In genomic region chr11:88310246-88310645, GRCh38 we compare ENCODE assay signal across 23 cellular contexts. TPM values are rescaled to one million over a fixed set of nuclear protein-coding genes. Genes with fewer than 3 reads are reported as not detected.
DNase-seq lines count a peak whose midpoint lies in the region; ATAC-seq, FAIRE-seq and TF ChIP-seq lines count a peak whose summit lies in the region.
"Had no signal": no experiment of that assay in that cellular context is flagged by ENCODE, and none has a peak within 500 bp of the region (broad histone marks: within the 10 kb centered on the region; RNA-seq: fewer than 3 reads in every experiment).

No MANE protein-coding gene starts in this region.

- H2AFZ ChIP-seq in H9 (ENCODE audit: low read length): no peak overlapping the region
- H2AFZ ChIP-seq in PC-3 (ENCODE audit: low read length): no peak overlapping the region
- no peak overlapping the region for H2AFZ ChIP-seq in H1 (ENCODE audit: low read length)

- H2AK5ac ChIP-seq in H9 (ENCODE audit: insufficient read length, low read length): no peak overlapping the region
- H2AK5ac ChIP-seq in H1 (ENCODE audit: low read depth, low read length): no peak overlapping the region

- no TSS peak for BruUV-seq in PC-3 (replicated peaks; lab: Mats Ljungman, UMichigan)

- TF ChIP-seq EP300 in H1 (IDR thresholded peaks at IDR 0.05; ENCODE audit: borderline replicate concordance in 1 of 2, low read depth in 2 of 2, low read length in 2 of 2): no peak

- ATAC-seq in PC-3: peak; percentile 72
- ATAC-seq in natural killer cell treated with Interleukin-12 subunit alpha and Interleukin-12 subunit beta and Interleukin-15 and Interleukin-18, amount 100 ng/mL, for 72 hours: no peak
- ATAC-seq: CD8-positive, alpha-beta T cell; Right ventricle myocardium inferior; stimulated activated memory B cell treated with anti-CD40 and anti-IgM and Interleukin-4, amounts not matched to agents 10 μg/mL and 1 μg/mL and 100 μg/mL, for 72 hours had no signal

- intact Hi-C loops in PC-3 (cut with micrococcal nuclease): loop anchor here (2.0 kb wide), 1 partner anchor 235 kb away; no protein-coding TSS in a partner anchor

- peak overlapping the region; percentile 44 to 97 (median 44); a peak in 6 of 7 replicates for H3K27ac Mint-ChIP-seq in H9
- H3K27ac Mint-ChIP-seq in natural killer cell treated with Interleukin-12 subunit alpha and Interleukin-12 subunit beta and Interleukin-15 and Interleukin-18, amount 100 ng/mL, for 72 hours: peak overlapping the region; percentile 46 to 48
- H3K27ac Mint-ChIP-seq: activated T-cell treated with anti-CD3 and anti-CD28 coated beads, Interleukin-2, amount 50 U/mL, for 24 hours; CD8-positive, alpha-beta T cell; memory B cell; stimulated activated memory B cell treated with anti-CD40 and anti-IgM and Interleukin-4, amounts not matched to agents 10 μg/mL and 1 μg/mL and 100 μg/mL, for 72 hours had no signal

- no CpG with 5 or more reads among the region's 1 CpG for WGBS in H9 (ENCODE audit: extremely low coverage, insufficient read length, low lambda C conversion rate)
- 38% methylated on average over 1 of the region's 1 CpG; no CpG with 5 or more reads in 1 of the 2 experiments for WGBS in H1 (ENCODE audit: extremely low coverage in 1 of 2, insufficient coverage in 1 of 2, insufficient read length in 1 of 2, insufficient replicate concordance in 2 of 2, low coverage in 1 of 2, low lambda C conversion rate in 2 of 2, missing lambda C conversion rate in 1 of 2), 2 experiments

- peaks cover 2% of the 10 kb centered on the region for H3K79me1 ChIP-seq in H9 (ENCODE audit: insufficient read depth, low read depth, low read length, poor library complexity, severe bottlenecking)
- H3K79me1 ChIP-seq in H1 (ENCODE audit: low read depth, low read length): peaks cover 7% of the 10 kb centered on the region; the same call in 1 of the 2 replicates

- H3F3A ChIP-seq in PC-3 (ENCODE audit: low read length, unreplicated experiment): no peaks in the 10 kb centered on the region

- TF ChIP-seq CTCF in H9 (conservative IDR thresholded peaks at IDR 0.05) (no peak), PC-3 (conservative IDR thresholded peaks at IDR 0.05; ENCODE audit: low read depth, low read length) (no peak), H1 (IDR thresholded peaks at IDR 0.05; ENCODE audit: control extremely low read depth in 1 of 3, insufficient read depth in 1 of 3, low read depth in 1 of 3, low read length in 3 of 3) (no peak)

- TF ChIP-seq POLR2A in H1 (IDR thresholded peaks at IDR 0.05; ENCODE audit: control extremely low read depth in 1 of 2, low read depth in 2 of 2, low read length in 2 of 2): no peak

- CTCF ChIA-PET in PC-3 (lab: Charles Lee): interaction anchor here (0.5 kb wide), 1 partner anchor 234 kb away, joined by 3 read pairs; no protein-coding TSS in a partner anchor
- CTCF ChIA-PET in H1 (lab: Charles Lee; ENCODE audit: partially characterized antibody): interaction anchor here (0.6 to 1.6 kb wide), 4 partner anchors 13 to 780 kb away, joined by 3 to 4 read pairs (median 4); no protein-coding TSS in a partner anchor

- POLR2A ChIA-PET in PC-3 (lab: Charles Lee; ENCODE audit: unreplicated experiment) (no interaction called here), H1 (lab: Charles Lee; ENCODE audit: partially characterized antibody) (interaction anchor here (0.6 to 5.0 kb wide), 5 partner anchors 8 to 27 kb away, joined by 4 to 50 read pairs (median 5); partner anchors contain the start of gene CTSC)

- peaks cover 5 to 10% of the 10 kb centered on the region in 2 experiments; a peak in 3 of 5 replicates for H3K9me3 Mint-ChIP-seq in H9
- H3K9me3 Mint-ChIP-seq in natural killer cell treated with Interleukin-12 subunit alpha and Interleukin-12 subunit beta and Interleukin-15 and Interleukin-18, amount 100 ng/mL, for 72 hours: no peaks in the 10 kb centered on the region
- H3K9me3 Mint-ChIP-seq: activated T-cell treated with anti-CD3 and anti-CD28 coated beads, Interleukin-2, amount 50 U/mL, for 24 hours; CD8-positive, alpha-beta T cell; central memory CD8-positive, alpha-beta T cell; memory B cell; stimulated activated memory B cell treated with anti-CD40 and anti-IgM and Interleukin-4, amounts not matched to agents 10 μg/mL and 1 μg/mL and 100 μg/mL, for 72 hours had no signal

- H3K9me3 ChIP-seq in H9 (ENCODE audit: control insufficient read depth, low read depth, low read length): no peaks in the 10 kb centered on the region
- no peaks in the 10 kb centered on the region for H3K9me3 ChIP-seq in PC-3 (ENCODE audit: low read length)
- H3K9me3 ChIP-seq in H1 (ENCODE audit: insufficient read depth in 2 of 2, low read depth in 1 of 2, low read length in 1 of 2): no peaks in the 10 kb centered on the region
- H3K9me3 ChIP-seq: testis had no signal

- no peaks in the 10 kb centered on the region for H3K9me2 ChIP-seq in PC-3 (replicated peaks; ENCODE audit: low read length)

- no peak overlapping the region for H3K4me3 Mint-ChIP-seq in H9
- no peak overlapping the region for H3K4me3 Mint-ChIP-seq in natural killer cell treated with Interleukin-12 subunit alpha and Interleukin-12 subunit beta and Interleukin-15 and Interleukin-18, amount 100 ng/mL, for 72 hours
- H3K4me3 Mint-ChIP-seq: activated T-cell treated with anti-CD3 and anti-CD28 coated beads, Interleukin-2, amount 50 U/mL, for 24 hours; CD8-positive, alpha-beta T cell; central memory CD8-positive, alpha-beta T cell; memory B cell; stimulated activated memory B cell treated with anti-CD40 and anti-IgM and Interleukin-4, amounts not matched to agents 10 μg/mL and 1 μg/mL and 100 μg/mL, for 72 hours had no signal

- H3K27me3 ChIP-seq in H9 (ENCODE audit: insufficient read depth, low read length) (no peaks in the 10 kb centered on the region), PC-3 (ENCODE audit: low read length) (no peaks in the 10 kb centered on the region), H1 (replicated peaks in 1 of 4; ENCODE audit: control insufficient read depth in 3 of 4, extremely low read depth in 1 of 4, insufficient read depth in 3 of 4, low read length in 3 of 4) (no peaks in the 10 kb centered on the region)
- H3K27me3 ChIP-seq: testis had no signal

- H2BK12ac ChIP-seq in H9 (ENCODE audit: insufficient read length, low read depth, low read length) (no peak overlapping the region), H1 (ENCODE audit: low read depth, low read length) (no peak overlapping the region)

- H3K9ac ChIP-seq in H9 (ENCODE audit: extremely low read depth, insufficient read length, low read length) (no peak overlapping the region), PC-3 (ENCODE audit: low read length) (no peak overlapping the region), H1 (replicated peaks in 1 of 4; ENCODE audit: extremely low read depth in 1 of 4, low read depth in 3 of 4, low read length in 3 of 4) (no peak overlapping the region)

- H3K18ac ChIP-seq in H9 (ENCODE audit: insufficient read length, low read depth, low read length) (no peak overlapping the region), H1 (ENCODE audit: extremely low read depth, low read length) (peak overlapping the region; percentile 25; the same call in 1 of the 2 replicates)

- H3T11ph ChIP-seq in H9 (ENCODE audit: low read length): no peak overlapping the region

- H4K20me1 ChIP-seq in H9 (ENCODE audit: control insufficient read depth, insufficient read depth, insufficient read length) (no peaks in the 10 kb centered on the region), PC-3 (ENCODE audit: low read length) (no peaks in the 10 kb centered on the region), H1 (replicated peaks in 1 of 2; ENCODE audit: control insufficient read depth in 1 of 2, insufficient read depth in 2 of 2, low read length in 2 of 2) (no peaks in the 10 kb centered on the region)

- TF ChIP-seq RAD21 in H1 (IDR thresholded peaks at IDR 0.05 in 1 of 2, conservative IDR thresholded peaks at IDR 0.05 in 1 of 2; ENCODE audit: low read depth in 2 of 2, low read length in 2 of 2): no peak

- H3K4me3 ChIP-seq in PC-3 (ENCODE audit: low read length) (no peak overlapping the region), H1 (ENCODE audit: extremely low read depth in 1 of 4, insufficient read depth in 2 of 4, low read depth in 3 of 4, low read length in 4 of 4) (no peak overlapping the region)
- H3K4me3 ChIP-seq: testis had no signal

- H4K5ac ChIP-seq in H9 (ENCODE audit: insufficient read length, low read depth, low read length) (no peak overlapping the region), H1 (ENCODE audit: insufficient read length, low read depth, low read length) (peak overlapping the region; percentile 83)

- H2BK5ac ChIP-seq in H9 (ENCODE audit: insufficient read length, low read length): no peak overlapping the region
- H2BK5ac ChIP-seq in H1 (ENCODE audit: low read depth, low read length): no peak overlapping the region

- no peak overlapping the region for H2BK20ac ChIP-seq in H9 (ENCODE audit: low read depth, low read length, poor library complexity, severe bottlenecking)
- no peak overlapping the region for H2BK20ac ChIP-seq in H1 (ENCODE audit: low read length)

- H3K23ac ChIP-seq in H9 (ENCODE audit: insufficient read length, low read depth, low read length): no peak overlapping the region
- H3K23ac ChIP-seq in H1 (ENCODE audit: insufficient read length): no peak overlapping the region

- no peak overlapping the region for H4K91ac ChIP-seq in H9 (ENCODE audit: insufficient read length, low read depth, low read length)
- no peak overlapping the region for H4K91ac ChIP-seq in H1 (replicated peaks; ENCODE audit: insufficient read length, low read length)

- peaks cover 77 to 88% of the 10 kb centered on the region in 2 experiments for H3K4me1 Mint-ChIP-seq in H9
- H3K4me1 Mint-ChIP-seq in natural killer cell treated with Interleukin-12 subunit alpha and Interleukin-12 subunit beta and Interleukin-15 and Interleukin-18, amount 100 ng/mL, for 72 hours (ENCODE audit: low read depth in 2 of 2): peaks cover 61 to 66% of the 10 kb centered on the region in 2 donors

- DNase-seq in H9 (no peak), PC-3 (peak; percentile 57), H1 (ENCODE audit: low read depth in 1 of 2, low spot score in 2 of 2) (no peak), HuH-7 (ENCODE audit: low spot score) (no peak), D341Med (ENCODE audit: low spot score) (no peak)
- no peak for DNase-seq in natural killer cell treated with Interleukin-12 subunit alpha and Interleukin-12 subunit beta and Interleukin-15 and Interleukin-18, amount 100 ng/mL, for 72 hours (ENCODE audit: low spot score)
- DNase-seq in central memory CD4-positive, alpha-beta T cell: no peak
- DNase-seq: activated CD4-positive, CD25-positive, alpha-beta regulatory T cell treated with anti-CD3 and anti-CD28 coated beads, Interleukin-2, amount 50 U/mL, for 72 hours; activated CD8-positive, alpha-beta memory T cell treated with anti-CD3 and anti-CD28 coated beads for 24 hours; activated T-cell treated with anti-CD3 and anti-CD28 coated beads, Interleukin-2, amount 50 U/mL, for 24 hours; amygdala; CD8-positive, alpha-beta T cell; kidney glomerular epithelial cell; NCI-H1436; nucleus accumbens; small intestine; stimulated activated CD4-positive, alpha-beta T cell treated with anti-CD3 and anti-CD28 coated beads, Interleukin-2, amount 100 ng/mL, for 24 hours; testis had no signal

- H3K4me2 ChIP-seq in H9 (ENCODE audit: insufficient read depth, insufficient read length, low read length) (no peak overlapping the region), PC-3 (ENCODE audit: low read length) (peak overlapping the region; percentile 9), H1 (ENCODE audit: insufficient read depth in 1 of 2, low read depth in 2 of 2, low read length in 2 of 2) (no peak overlapping the region)

- H4K8ac ChIP-seq in H9 (replicated peaks; ENCODE audit: insufficient read length, low read depth, low read length): no peak overlapping the region
- no peak overlapping the region for H4K8ac ChIP-seq in H1 (ENCODE audit: extremely low read depth, insufficient read depth, low read length)

- no peaks in the 10 kb centered on the region for H3K27me3 Mint-ChIP-seq in H9 (ENCODE audit: low read depth)
- no peaks in the 10 kb centered on the region for H3K27me3 Mint-ChIP-seq in natural killer cell treated with Interleukin-12 subunit alpha and Interleukin-12 subunit beta and Interleukin-15 and Interleukin-18, amount 100 ng/mL, for 72 hours
- H3K27me3 Mint-ChIP-seq: activated T-cell treated with anti-CD3 and anti-CD28 coated beads, Interleukin-2, amount 50 U/mL, for 24 hours; central memory CD8-positive, alpha-beta T cell; memory B cell; stimulated activated memory B cell treated with anti-CD40 and anti-IgM and Interleukin-4, amounts not matched to agents 10 μg/mL and 1 μg/mL and 100 μg/mL, for 72 hours had no signal

- H3K14ac ChIP-seq in H9 (ENCODE audit: insufficient read depth, low read length) (no peak overlapping the region), H1 (ENCODE audit: insufficient read length) (no peak overlapping the region)

- peaks cover 12% of the 10 kb centered on the region; the same call in 1 of the 2 replicates for H3K79me2 ChIP-seq in H9 (ENCODE audit: insufficient read depth, low read length)
- peaks cover 6% of the 10 kb centered on the region for H3K79me2 ChIP-seq in PC-3 (ENCODE audit: low read length)
- peaks cover 0 to 60% of the 10 kb centered on the region in 2 experiments; a peak in 3 of 4 replicates for H3K79me2 ChIP-seq in H1 (ENCODE audit: control insufficient read depth in 1 of 2, insufficient read depth in 2 of 2, low read length in 2 of 2)

- H3K27ac ChIP-seq in H9 (ENCODE audit: insufficient read length, low read depth, low read length): no peak overlapping the region
- no peak overlapping the region for H3K27ac ChIP-seq in PC-3 (ENCODE audit: low read length)
- H3K27ac ChIP-seq in H1 (ENCODE audit: low read depth, low read length): no peak overlapping the region
- H3K27ac ChIP-seq: testis had no signal

- peaks cover 42% of the 10 kb centered on the region for H3K36me3 ChIP-seq in PC-3 (ENCODE audit: low read depth, low read length)
- H3K36me3 ChIP-seq in H1 (ENCODE audit: control insufficient read depth in 2 of 4, insufficient read depth in 4 of 4, low read length in 3 of 4): peaks cover 7 to 62% (median 28%) of the 10 kb centered on the region in 4 experiments

- peaks cover 28 to 75% (median 71%) of the 10 kb centered on the region in 3 experiments for H3K36me3 Mint-ChIP-seq in H9 (ENCODE audit: insufficient read depth in 1 of 3, low read depth in 3 of 3)
- H3K36me3 Mint-ChIP-seq in natural killer cell treated with Interleukin-12 subunit alpha and Interleukin-12 subunit beta and Interleukin-15 and Interleukin-18, amount 100 ng/mL, for 72 hours: peaks cover 50% of the 10 kb centered on the region

- H3K4me1 ChIP-seq in H9 (ENCODE audit: insufficient read depth, low read length): peaks cover 8% of the 10 kb centered on the region; the same call in 1 of the 2 replicates
- peaks cover 28% of the 10 kb centered on the region for H3K4me1 ChIP-seq in PC-3 (ENCODE audit: insufficient read depth, low read length)
- peaks cover 2 to 24% (median 11%) of the 10 kb centered on the region in 4 experiments; a peak in 6 of 7 replicates for H3K4me1 ChIP-seq in H1 (replicated peaks in 1 of 4; ENCODE audit: control insufficient read depth in 3 of 4, insufficient read depth in 4 of 4, low read length in 3 of 4)
- H3K4me1 ChIP-seq: testis had no signal

- H2BK120ac ChIP-seq in H9 (ENCODE audit: low read depth, low read length, poor library complexity, severe bottlenecking) (no peak overlapping the region), H1 (replicated peaks; ENCODE audit: low read depth, low read length) (no peak overlapping the region)

- no peak for FAIRE-seq in H1 (lab: Jason Lieb, UNC)
- FAIRE-seq: frontal cortex, small intestine had no signal

- H2BK15ac ChIP-seq in H9 (ENCODE audit: low read depth, low read length): no peak overlapping the region
- no peak overlapping the region for H2BK15ac ChIP-seq in H1 (ENCODE audit: low read length)

- H3K56ac ChIP-seq in H9 (ENCODE audit: insufficient read length, low read depth, low read length) (no peak overlapping the region), H1 (replicated peaks; ENCODE audit: insufficient read length, low read depth, low read length) (no peak overlapping the region)

- H3K23me2 ChIP-seq in H9 (ENCODE audit: insufficient read length, low read depth, low read length, poor library complexity, severe bottlenecking) (no peaks in the 10 kb centered on the region), H1 (ENCODE audit: low read depth, low read length) (no peaks in the 10 kb centered on the region; the same call in 1 of the 2 replicates)

- H3K4ac ChIP-seq in H9 (ENCODE audit: low read depth, low read length): no peak overlapping the region
- H3K4ac ChIP-seq in H1 (replicated peaks; ENCODE audit: insufficient read length, low read depth, low read length): no peak overlapping the region

RNA-seq across cellular contexts. Expression of gene CTSC, which starts 27.3 kb away (rescaled TPM):
- total RNA-seq in H9 (2021) (359 TPM in 2 replicates), PC-3 (2014; rRNA removed) (200 and 240 TPM in 2 replicates)
- 362 and 369 TPM in 2 replicates for total RNA-seq in H1 (2021; fragmentation: NEBNext Ultra II Directional; extraction: Animal tissue kit (Norgen Biotek cat#: 25700))
- polyA plus RNA-seq in H1 (2011; rRNA removed): 225 and 347 TPM in 2 replicates
- 320 TPM for polyA plus RNA-seq in H1 (2011; cell fraction: cytosol; rRNA removed)
- 200 TPM for polyA plus RNA-seq in H1 (2011; cell fraction: nucleus; rRNA removed)
- 345 to 487 TPM (median 367 TPM) in 4 replicates for polyA plus RNA-seq in H1 (2012, experiment 1 of 2)
- 182 TPM for polyA plus RNA-seq in H1 (2012, experiment 2 of 2)
- polyA plus RNA-seq in H1 (2013, experiment 1 of 2): 653 TPM
- polyA plus RNA-seq in H1 (2013, experiment 2 of 2): 644 TPM
- polyA minus RNA-seq in H1 (2011; rRNA and poly(A)+ RNA removed): 275 and 478 TPM in 2 replicates
- 318 TPM for polyA minus RNA-seq in H1 (2011; cell fraction: cytosol; rRNA and poly(A)+ RNA removed)
- polyA minus RNA-seq in H1 (2011; cell fraction: nucleus; rRNA and poly(A)+ RNA removed): 435 TPM
- total RNA-seq in natural killer cell treated with Interleukin-12 subunit alpha and Interleukin-12 subunit beta and Interleukin-15 and Interleukin-18, amount 100 ng/mL, for 72 hours: 100 to 1,000 TPM; 213 to 381 TPM
